In genomic region chr21:18840239-18840638, GRCh38 we compare ENCODE assay signal across 11 cellular contexts.
DNase-seq lines count a peak whose midpoint lies in the region; ATAC-seq and TF ChIP-seq lines count a peak whose summit lies in the region.
"Had no signal": no experiment of that assay in that cellular context is flagged by ENCODE, and none has a peak within 500 bp of the region (broad histone marks: within the 10 kb centered on the region; RNA-seq: fewer than 3 reads in every experiment).

No MANE protein-coding gene starts in this region.

- no peak for TF ChIP-seq POLR2A in suprapubic skin (IDR thresholded peaks at IDR 0.05)

- ATAC-seq in HG02970 (IDR thresholded peaks at IDR 0.05; ENCODE audit: low FRiP score, unreplicated experiment) = no peak
- no peak for ATAC-seq in left ventricle myocardium superior
- ATAC-seq: activated T-cell treated with anti-CD3 and anti-CD28 coated beads, Interleukin-2, amount 50 U/mL, for 4 hours had no signal

- no peaks in the 10 kb centered on the region for H3K4me1 ChIP-seq in suprapubic skin

- 50% methylated on average over 1 of the region's 1 CpG for WGBS in suprapubic skin

- DNase-seq in COR-L47 (lab: John Stamatoyannopoulos, UW) = peak; percentile 10
- no peak for DNase-seq in HFF-Myc (ENCODE audit: extremely low read depth, low read depth)
- peak; percentile 69 for DNase-seq in OCI-M1 (lab: John Stamatoyannopoulos, UW)
- no peak for DNase-seq in epithelial cell of proximal tubule (ENCODE audit: low read depth)
- no peak for DNase-seq in suprapubic skin (ENCODE audit: low spot score in 2 of 2)
- DNase-seq in Ammon's horn (ENCODE audit: low spot score) = no peak
- no peak for DNase-seq in left ventricle myocardium superior
- DNase-seq: activated T-cell treated with anti-CD3 and anti-CD28 coated beads, Interleukin-2, amount 50 U/mL, for 4 hours; SHP77 treated with DMSO at 0.1 percent for 48 hours; stimulated activated CD4-positive, alpha-beta T cell treated with anti-CD3 and anti-CD28 coated beads, Interleukin-2, amount 100 ng/mL, for 48 hours had no signal

- no peaks in the 10 kb centered on the region for H3K36me3 ChIP-seq in suprapubic skin

- no peaks in the 10 kb centered on the region for H3K27me3 ChIP-seq in suprapubic skin

- no peak overlapping the region for H3K27ac ChIP-seq in suprapubic skin

- peaks cover 5% of the 10 kb centered on the region for H3K9me3 ChIP-seq in suprapubic skin

- H3K4me3 ChIP-seq in HFF-Myc (replicated peaks; ENCODE audit: low read depth, low read length) (no peak overlapping the region), epithelial cell of proximal tubule (ENCODE audit: low read depth, low read length) (no peak overlapping the region), suprapubic skin (no peak overlapping the region)

- no peak for TF ChIP-seq EP300 in suprapubic skin (IDR thresholded peaks at IDR 0.05)

- peak; percentile 6 for TF ChIP-seq CTCF in HFF-Myc (IDR thresholded peaks at IDR 0.05; ENCODE audit: low read depth, low read length, missing control alignments)
- TF ChIP-seq CTCF in epithelial cell of proximal tubule (conservative IDR thresholded peaks at IDR 0.05; ENCODE audit: low read depth, low read length) = peak; percentile 40
- TF ChIP-seq CTCF in suprapubic skin (IDR thresholded peaks at IDR 0.05) = no peak

- intact Hi-C loops in left ventricle myocardium superior (cut with micrococcal nuclease) = no loop called here

Comparison
In these comparisons a context has a peak if more than half of its experiments do, and no peak if none do; other contexts are left out.
1. DNase-seq: peak in COR-L47 (single experiment) and OCI-M1 (single experiment); none in HFF-Myc (single experiment), epithelial cell of proximal tubule (single experiment), suprapubic skin (0 of 2), Ammon's horn (single experiment) and left ventricle myocardium superior (single experiment).
2. CTCF ChIP-seq: peak in HFF-Myc (single experiment) and epithelial cell of proximal tubule (single experiment); none in suprapubic skin (0 of 2).